In genomic region chr13:41352935-41353801, GRCh38 we compare ENCODE assay signal across 8 cellular contexts. TPM values are rescaled to one million over a fixed set of nuclear protein-coding genes. Genes with fewer than 3 reads are reported as not detected.
DNase-seq lines count a peak whose midpoint lies in the region; ATAC-seq, FAIRE-seq and TF ChIP-seq lines count a peak whose summit lies in the region.

No MANE protein-coding gene starts in this region.

- FAIRE-seq in kidney (lab: Jason Lieb, UNC): peak; percentile 85

- peak; percentile 5 for DNase-seq in NCI-H2196 (lab: John Stamatoyannopoulos, UW; ENCODE audit: unreplicated experiment)
- no peak for DNase-seq in NCI-H2196 treated with DMSO at 0.1 percent for 48 hours (lab: John Stamatoyannopoulos, UW; ENCODE audit: unreplicated experiment)
- DNase-seq in KG1 (lab: John Stamatoyannopoulos, UW): peak; percentile 16
- peak in 33 of 34 experiments; percentile 9 to 73 (median 44) for DNase-seq in T-cell
- DNase-seq in body of pancreas: peak in 2 of 4 donors; percentile 22 to 24
- no peak for DNase-seq in kidney
- DNase-seq in stimulated activated CD8-positive, alpha-beta memory T cell treated with anti-CD3 and anti-CD28 coated beads, Interleukin-4, amount 100 ng/mL, for 48 hours: peak; percentile 57
- no peak for DNase-seq in NCI-H774 (lab: John Stamatoyannopoulos, UW)

- H3K4me1 Mint-ChIP-seq in T-cell: peaks cover 57 to 72% (median 61%) of the 10 kb centered on the region in 3 donors

- POLR2A ChIA-PET in T-cell (lab: Charles Lee): interaction anchor here in 1 of 2 donors (0.6 kb wide), 2 partner anchors 80 to 233 kb away, joined by 3 read pairs; no protein-coding TSS in a partner anchor

- H3K4me3 Mint-ChIP-seq in T-cell: peak overlapping the region in 2 of 3 donors; percentile 21 to 37

- intact Hi-C loops in body of pancreas (cut with DNase I) (no loop called here), kidney (cut with DNase I) (no loop called here)

- H3K4me1 ChIP-seq in body of pancreas (peaks cover 8% of the 10 kb centered on the region), kidney (ENCODE audit: control insufficient read depth in 1 of 2, insufficient read depth in 1 of 2, low read depth in 1 of 2, low read length in 2 of 2) (no peaks in the 10 kb centered on the region)

- CTCF ChIA-PET in T-cell (lab: Charles Lee): interaction anchor here (1.4 to 2.7 kb wide), 2 partner anchors 106 to 300 kb away, joined by 4 to 15 read pairs; no protein-coding TSS in a partner anchor

- peaks cover 12% of the 10 kb centered on the region for H3K36me3 Mint-ChIP-seq in T-cell

- 47 to 54% methylated on average over 14 of the region's 14 CpGs for WGBS in body of pancreas, 2 donors

- peak; percentile 61 to 91 (median 67) for TF ChIP-seq CTCF in body of pancreas (IDR thresholded peaks at IDR 0.05)
- peak; percentile 76 for TF ChIP-seq CTCF in kidney (IDR thresholded peaks at IDR 0.05; ENCODE audit: borderline replicate concordance, extremely low read depth, insufficient read depth)

- H3K9me3 ChIP-seq in body of pancreas (no peaks in the 10 kb centered on the region), kidney (ENCODE audit: control insufficient read depth in 1 of 2, low read length in 2 of 2) (no peaks in the 10 kb centered on the region)

- no peaks in the 10 kb centered on the region for H3K9me3 Mint-ChIP-seq in T-cell

- peak in 1 of 3 donors; percentile 3 for TF ChIP-seq POLR2A in body of pancreas (IDR thresholded peaks at IDR 0.05)

- H3K4me3 ChIP-seq in body of pancreas: no peak overlapping the region
- no peak overlapping the region for H3K4me3 ChIP-seq in kidney (ENCODE audit: low read length in 2 of 2)

- peak in 2 of 4 experiments; percentile 7 to 55 for ATAC-seq in T-cell (replicated peaks in 1 of 4)
- ATAC-seq in body of pancreas: no peak

- peak overlapping the region; percentile 85 to 91 for H3K27ac Mint-ChIP-seq in T-cell

- peak overlapping the region in 1 of 4 donors; percentile 28 for H3K27ac ChIP-seq in body of pancreas
- H3K27ac ChIP-seq in kidney (ENCODE audit: low read depth in 2 of 2, low read length in 2 of 2): no peak overlapping the region

- no peaks in the 10 kb centered on the region for H3K27me3 ChIP-seq in body of pancreas

- H3K36me3 ChIP-seq in body of pancreas (replicated peaks in 1 of 2; ENCODE audit: insufficient read depth in 1 of 2, low read depth in 2 of 2): peaks cover 0 to 7% of the 10 kb centered on the region in 2 donors
- peaks cover 0 to 2% of the 10 kb centered on the region in 2 donors for H3K36me3 ChIP-seq in kidney (ENCODE audit: control insufficient read depth in 1 of 2, insufficient read depth in 2 of 2, low read length in 2 of 2)

- no peaks in the 10 kb centered on the region for H3K27me3 Mint-ChIP-seq in T-cell

- H3K9ac ChIP-seq in kidney (ENCODE audit: low read length in 2 of 2): no peak overlapping the region

RNA-seq across cellular contexts. Expression of gene NAA16, which starts 42.1 kb away (rescaled TPM):
- 10 to 100 TPM; 45.7 to 93.7 (median 49.6) TPM for total RNA-seq in T-cell
- 10 to 100 TPM; 47.8 to 50.6 TPM for total RNA-seq in body of pancreas
- 22.3 TPM for total RNA-seq in kidney
- 6.4 TPM for polyA plus RNA-seq in kidney (ENCODE audit: insufficient read depth, low read depth, low replicate concordance)

Comparison
In these comparisons a context has a peak if more than half of its experiments do, and no peak if none do; other contexts are left out.
1. DNase-seq: peak in NCI-H2196 (single experiment), KG1 (single experiment), T-cell (33 of 34) and stimulated activated CD8-positive, alpha-beta memory T cell treated with anti-CD3 and anti-CD28 coated beads, Interleukin-4, amount 100 ng/mL, for 48 hours (single experiment); none in NCI-H2196 treated with DMSO at 0.1 percent for 48 hours (single experiment), kidney (single experiment) and NCI-H774 (single experiment).